Comparison of ENCODE assay signal across 8 cellular contexts in genomic region chrX:154762529-154763296, GRCh38. TPM values are rescaled to one million over a fixed set of nuclear protein-coding genes. Genes with fewer than 3 reads are reported as not detected.
A peak's percentile ranks its signal among the peaks of the same experiment; 100 is the strongest.
DNase-seq lines count a peak whose midpoint lies in the region; ATAC-seq and TF ChIP-seq lines count a peak whose summit lies in the region.

TSS of gene DKC1 (plus strand) at chrX:154762864. CDS start at chrX:154762966, 102 bp downstream.

- 25% methylated on average over 67 of the region's 85 CpGs for WGBS in smooth muscle cell (ENCODE audit: low lambda C conversion rate)

- intact Hi-C loops in breast epithelium (cut with DNase I; ENCODE audit: low total_unique reads), result no loop called here

- H3K4me3 ChIP-seq in breast epithelium, result peak within 1 kb of the TSS; percentile 65 to 78 (median 67)
- peak within 1 kb of the TSS; percentile 63 for H3K4me3 ChIP-seq in smooth muscle cell

- H3K9ac ChIP-seq in smooth muscle cell (ENCODE audit: low read depth), result peak within 1 kb of the TSS; percentile 74

- ATAC-seq in GM18868 (IDR thresholded peaks at IDR 0.05; ENCODE audit: unreplicated experiment) (peak; percentile 87), HG03108 (IDR thresholded peaks at IDR 0.05; ENCODE audit: unreplicated experiment) (peak; percentile 89)

- no peak for TF ChIP-seq POLR2A in breast epithelium (IDR thresholded peaks at IDR 0.05)

- in situ Hi-C loops in ACHN (cut with HindIII; ENCODE audit: low pct_ligation_motif_present, low pct_unique_long_range_greater_than_20kb, low sequenced_read_pairs), result no loop called here

- H3F3A ChIP-seq in smooth muscle cell (ENCODE audit: low read depth), result no peaks in the 10 kb centered on the region

- no peaks in the 10 kb centered on the region for H3K36me3 ChIP-seq in breast epithelium
- H3K36me3 ChIP-seq in smooth muscle cell (ENCODE audit: low read depth), result no peaks in the 10 kb centered on the region

- peaks cover 0 to 3% of the 10 kb centered on the region in 2 donors for H3K27me3 ChIP-seq in breast epithelium
- no peaks in the 10 kb centered on the region for H3K27me3 ChIP-seq in smooth muscle cell (ENCODE audit: low read depth)

- DNase-seq in ACHN (peak; percentile 89), NCI-H2196 (lab: John Stamatoyannopoulos, UW; ENCODE audit: unreplicated experiment) (peak; percentile 93), breast epithelium (ENCODE audit: low spot score in 2 of 2) (peak; percentile 91 to 93), iPS-NIHi11 (ENCODE audit: low spot score) (peak; percentile 90), smooth muscle cell (lab: John Stamatoyannopoulos, UW; ENCODE audit: unreplicated experiment) (peak; percentile 69)

- H3K4me1 ChIP-seq in breast epithelium (no peaks in the 10 kb centered on the region), smooth muscle cell (ENCODE audit: low read depth) (no peaks in the 10 kb centered on the region)

- H3K9me3 ChIP-seq in breast epithelium, result no peaks in the 10 kb centered on the region
- H3K9me3 ChIP-seq in smooth muscle cell (replicated peaks; ENCODE audit: low read depth), result no peaks in the 10 kb centered on the region

- peak within 1 kb of the TSS; percentile 90 for H2AFZ ChIP-seq in smooth muscle cell (ENCODE audit: low read depth)

- H3K4me2 ChIP-seq in smooth muscle cell, result peak within 1 kb of the TSS; percentile 84

- H4K20me1 ChIP-seq in smooth muscle cell (ENCODE audit: low read depth), result peaks cover 11% of the 10 kb centered on the region

- TF ChIP-seq CTCF in VCaP (conservative IDR thresholded peaks at IDR 0.05) (no peak), breast epithelium (IDR thresholded peaks at IDR 0.05) (no peak), smooth muscle cell (IDR thresholded peaks at IDR 0.05; ENCODE audit: borderline replicate concordance, insufficient read depth, poor library complexity, severe bottlenecking) (no peak)

- H3K79me2 ChIP-seq in smooth muscle cell (ENCODE audit: low read depth), result peaks cover 21% of the 10 kb centered on the region

- H3K27ac ChIP-seq in VCaP, result peak within 1 kb of the TSS; percentile 91
- H3K27ac ChIP-seq in breast epithelium, result peak within 1 kb of the TSS; percentile 42 to 81
- H3K27ac ChIP-seq in smooth muscle cell (ENCODE audit: low read depth), result peak within 1 kb of the TSS; percentile 78

RNA-seq across cellular contexts. Expression of gene DKC1, which starts in this region (rescaled TPM):
- total RNA-seq in breast epithelium, result 10 to 100 TPM; 23.2 to 41.0 (median 40.5) TPM
- 18.7 and 23.4 TPM in 2 replicates for total RNA-seq in smooth muscle cell
- polyA plus RNA-seq in smooth muscle cell, result 31.2 and 35.1 TPM in 2 replicates

Comparison
In these comparisons a context has a peak if more than half of its experiments do, and no peak if none do; other contexts are left out.
1. Peak in every context shown above with its lines: DNase-seq, ATAC-seq, H3K4me3 ChIP-seq and H3K27ac ChIP-seq.